In the genomic region with DNA sequence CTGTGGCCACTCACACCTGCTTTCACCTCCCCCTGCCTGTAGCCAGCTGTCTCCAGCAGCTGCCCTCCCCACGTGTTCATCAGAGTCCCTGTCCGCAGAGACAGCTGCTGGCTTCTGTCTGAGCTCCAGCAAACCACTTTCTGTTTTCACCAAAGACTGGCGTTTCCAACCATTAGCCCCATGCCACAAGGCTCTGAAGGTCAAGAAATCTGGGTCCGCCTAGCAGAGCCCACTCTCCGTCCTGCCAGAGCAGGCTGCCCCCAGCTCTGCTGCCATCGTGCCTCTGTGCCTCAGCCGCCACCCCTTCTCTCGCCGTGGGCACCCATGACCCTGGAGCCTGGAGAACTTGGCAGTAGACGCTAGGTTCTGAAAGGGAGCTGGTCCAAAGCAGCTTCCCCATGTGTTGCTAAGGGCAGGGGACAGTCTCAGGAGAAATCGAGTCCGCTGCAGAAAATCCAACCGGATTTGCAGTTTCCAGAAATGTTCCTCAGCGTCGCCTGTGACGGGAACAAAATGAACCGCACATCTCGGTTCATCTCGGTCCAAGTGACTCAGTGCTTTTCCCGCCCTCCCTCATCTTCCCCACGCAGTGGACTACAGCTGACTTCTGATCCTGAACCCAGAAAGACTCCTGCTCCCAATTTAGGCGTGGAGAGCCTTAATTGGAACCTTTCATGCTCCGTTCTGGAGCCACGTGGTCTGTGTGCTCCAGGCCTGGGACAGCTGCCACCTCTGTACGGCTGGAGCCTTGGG, we compare ENCODE assay signal across 10 cellular contexts. TPM values are rescaled to one million over a fixed set of nuclear protein-coding genes. Genes with fewer than 3 reads are reported as not detected.
DNase-seq lines count a peak whose midpoint lies in the region; ATAC-seq and TF ChIP-seq lines count a peak whose summit lies in the region.
"Had no signal": no experiment of that assay in that cellular context is flagged by ENCODE, and none has a peak within 500 bp of the region (broad histone marks: within the 10 kb centered on the region; RNA-seq: fewer than 3 reads in every experiment).

No MANE protein-coding gene starts in this region.

- H3K4me2 ChIP-seq in parathyroid adenoma (ENCODE audit: low read length) = no peak overlapping the region

- no peak for TF ChIP-seq CTCF in fibroblast of villous mesenchyme (IDR thresholded peaks at IDR 0.05; ENCODE audit: insufficient read depth, low read depth, low read length)
- no peak for TF ChIP-seq CTCF in parathyroid adenoma (IDR thresholded peaks at IDR 0.05)

- no peaks in the 10 kb centered on the region for H3K27me3 ChIP-seq in parathyroid adenoma (ENCODE audit: control insufficient read depth, insufficient read depth, low read length)

- ATAC-seq in GM19351 (IDR thresholded peaks at IDR 0.05; ENCODE audit: unreplicated experiment) (no peak), GM21515 (IDR thresholded peaks at IDR 0.05; ENCODE audit: unreplicated experiment) (no peak)

- DNase-seq in DMS53 (lab: John Stamatoyannopoulos, UW) (peak; percentile 97), NCI-H774 (lab: John Stamatoyannopoulos, UW) (peak; percentile 47), fibroblast of villous mesenchyme (ENCODE audit: low read depth) (peak; percentile 76), HPDE6-E6E7 (ENCODE audit: extremely low spot score) (no peak), kidney glomerular epithelial cell (lab: John Stamatoyannopoulos, UW) (no peak)
- DNase-seq: activated CD8-positive, alpha-beta memory T cell treated with anti-CD3 and anti-CD28 coated beads, Interleukin-2, amount 50 U/mL, for 48 hours; stimulated activated CD4-positive, alpha-beta T cell treated with anti-CD3 and anti-CD28 coated beads, Interleukin-4, amount 100 ng/mL, for 4 hours had no signal

- no peak overlapping the region for H3K9ac ChIP-seq in parathyroid adenoma

- peak overlapping the region; percentile 49 for H3K27ac ChIP-seq in parathyroid adenoma

- H3K79me2 ChIP-seq in parathyroid adenoma = peaks cover 42% of the 10 kb centered on the region

- no peak overlapping the region for H2AFZ ChIP-seq in parathyroid adenoma

- no peaks in the 10 kb centered on the region for H3K36me3 ChIP-seq in parathyroid adenoma (ENCODE audit: control insufficient read depth, insufficient read depth, low read length)

- no peaks in the 10 kb centered on the region for H3K9me3 ChIP-seq in parathyroid adenoma (ENCODE audit: control insufficient read depth, low read length)

- peaks cover 17% of the 10 kb centered on the region for H3K4me1 ChIP-seq in parathyroid adenoma

- H3K4me3 ChIP-seq in fibroblast of villous mesenchyme (ENCODE audit: low read depth, low read length) (no peak overlapping the region), parathyroid adenoma (ENCODE audit: low read depth, low read length) (no peak overlapping the region)

RNA-seq across cellular contexts. Expression of gene TMEM120A, which starts 28.0 kb away (rescaled TPM):
- total RNA-seq in fibroblast of villous mesenchyme = 18.4 and 30.2 TPM in 2 replicates

RNA-seq across cellular contexts. Expression of gene POR, which starts 51.4 kb away (rescaled TPM):
- 77.0 and 90.7 TPM in 2 replicates for total RNA-seq in fibroblast of villous mesenchyme

Comparison
In these comparisons a context has a peak if more than half of its experiments do, and no peak if none do; other contexts are left out.
1. DNase-seq: peak in DMS53 (single experiment), NCI-H774 (single experiment) and fibroblast of villous mesenchyme (single experiment); none in HPDE6-E6E7 (single experiment) and kidney glomerular epithelial cell (single experiment).